Comparison of ENCODE assay signal across 8 cellular contexts in the genomic region with DNA sequence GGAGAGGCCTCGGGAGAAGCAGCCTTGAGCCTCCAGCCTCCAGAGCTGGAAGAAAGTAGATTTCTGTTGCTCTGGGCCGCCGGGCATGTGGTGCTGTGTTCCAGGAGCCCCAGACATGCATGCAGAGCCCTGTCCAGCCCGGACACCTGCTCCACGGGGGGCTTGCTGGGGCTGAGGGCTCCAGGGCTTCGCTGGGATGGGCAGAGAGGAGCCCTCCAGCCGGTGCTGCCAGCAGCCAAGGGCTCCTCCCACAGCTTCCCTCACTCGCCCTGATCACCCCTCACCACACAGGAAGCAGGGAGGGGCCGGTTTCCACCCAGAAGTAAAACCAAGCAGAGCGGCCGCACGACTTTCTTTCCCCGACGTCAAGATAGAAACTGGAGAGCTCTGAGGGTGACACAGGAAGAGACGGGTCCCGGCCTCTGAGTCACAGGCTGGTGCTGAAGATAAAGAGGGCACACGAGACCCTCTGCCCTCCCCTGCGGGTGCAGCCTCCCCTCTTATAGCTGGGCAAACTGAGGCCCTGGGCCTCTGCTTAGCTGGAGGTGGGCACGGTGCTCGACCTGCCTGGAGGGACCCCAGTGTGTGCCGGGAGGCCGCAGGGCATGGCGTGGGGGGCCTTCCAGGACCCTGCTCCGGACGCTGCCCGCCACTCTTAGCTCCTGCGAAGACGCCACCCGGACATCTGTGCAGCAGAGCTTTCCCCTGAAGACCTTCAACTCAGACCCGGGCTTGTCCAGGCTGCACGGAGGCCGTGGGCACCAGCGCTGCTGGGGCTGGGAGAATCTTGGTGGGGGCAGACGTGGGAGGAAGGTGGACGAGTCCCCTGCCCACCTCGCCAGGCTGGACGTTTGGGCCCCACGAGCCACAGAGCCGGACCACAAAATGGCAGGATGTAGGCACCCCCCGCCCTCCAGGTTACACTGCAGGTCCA.
A peak's percentile ranks its signal among the peaks of the same experiment; 100 is the strongest.
DNase-seq lines count a peak whose midpoint lies in the region; ATAC-seq and TF ChIP-seq lines count a peak whose summit lies in the region.

No MANE protein-coding gene starts in this region.

- H3K27ac ChIP-seq in RWPE2 (ENCODE audit: poor library complexity, severe bottlenecking) = no peak overlapping the region

- H3K27me3 ChIP-seq in RWPE2 (ENCODE audit: insufficient read depth, poor library complexity, severe bottlenecking) = no peaks in the 10 kb centered on the region

- ATAC-seq in HG03066 (IDR thresholded peaks at IDR 0.05; ENCODE audit: low read depth, unreplicated experiment) (peak; percentile 76), RWPE2 (ENCODE audit: low read depth) (peak; percentile 42; the same call in 1 of the 3 replicates)

- no peaks in the 10 kb centered on the region for H3K36me3 ChIP-seq in RWPE2 (ENCODE audit: low read depth)

- H3K4me1 ChIP-seq in RWPE2 (ENCODE audit: insufficient read depth, poor library complexity, severe bottlenecking) = peaks cover 7% of the 10 kb centered on the region

- no peak overlapping the region for H3K4me3 ChIP-seq in RWPE2 (ENCODE audit: severe bottlenecking)

- H3K9me3 ChIP-seq in RWPE2 (ENCODE audit: severe bottlenecking) = no peaks in the 10 kb centered on the region

- no peak for TF ChIP-seq CTCF in RWPE2 (IDR thresholded peaks at IDR 0.05; ENCODE audit: poor library complexity, severe bottlenecking)

- DNase-seq in NCI-H82 (lab: John Stamatoyannopoulos, UW) = peak; percentile 48
- no peak for DNase-seq in NCI-H82 treated with DMSO at 0.1 percent for 48 hours (lab: John Stamatoyannopoulos, UW; ENCODE audit: unreplicated experiment)
- DNase-seq in RWPE2 (ENCODE audit: low spot score) = peak; percentile 62
- peak; percentile 97 for DNase-seq in activated effector memory CD4-positive, alpha-beta T cell treated with anti-CD3 and anti-CD28 coated beads, Interleukin-2, amount 50 U/mL, for 16 hours
- peak; percentile 73 for DNase-seq in iPS-NIHi11 (ENCODE audit: low spot score)
- peak; percentile 84 to 88 for DNase-seq in stimulated activated CD4-positive, alpha-beta T cell treated with anti-CD3 and anti-CD28 coated beads, Interleukin-2, amount 100 ng/mL, for 48 hours
- DNase-seq in amniotic stem cell (lab: John Stamatoyannopoulos, UW) = no peak

Comparison
In these comparisons a context has a peak if more than half of its experiments do, and no peak if none do; other contexts are left out.
1. DNase-seq: peak in NCI-H82 (single experiment), RWPE2 (single experiment), activated effector memory CD4-positive, alpha-beta T cell treated with anti-CD3 and anti-CD28 coated beads, Interleukin-2, amount 50 U/mL, for 16 hours (single experiment), iPS-NIHi11 (single experiment) and stimulated activated CD4-positive, alpha-beta T cell treated with anti-CD3 and anti-CD28 coated beads, Interleukin-2, amount 100 ng/mL, for 48 hours (2 of 2); none in NCI-H82 treated with DMSO at 0.1 percent for 48 hours (single experiment) and amniotic stem cell (single experiment).